10 cellular contexts compared by ENCODE assay signal in genomic region chr17:61400786-61401279, GRCh38. TPM values are rescaled to one million over a fixed set of nuclear protein-coding genes. Genes with fewer than 3 reads are reported as not detected.
DNase-seq lines count a peak whose midpoint lies in the region; ATAC-seq and TF ChIP-seq lines count a peak whose summit lies in the region.
"Had no signal": no experiment of that assay in that cellular context is flagged by ENCODE, and none has a peak within 500 bp of the region (broad histone marks: within the 10 kb centered on the region; RNA-seq: fewer than 3 reads in every experiment).

No MANE protein-coding gene starts in this region.

- no peak for TF ChIP-seq POLR2A in breast epithelium (IDR thresholded peaks at IDR 0.05)

- H3K27me3 ChIP-seq in breast epithelium (peaks cover 12 to 29% of the 10 kb centered on the region in 2 donors), mucosa of rectum (ENCODE audit: control insufficient read depth in 2 of 2, insufficient read depth in 2 of 2, low read length in 2 of 2) (peaks cover 62 to 75% of the 10 kb centered on the region in 2 donors), upper lobe of right lung (peaks cover 93% of the 10 kb centered on the region)

- DNase-seq in activated naive CD4-positive, alpha-beta T cell treated with anti-CD3 and anti-CD28 coated beads for 36 hours = no peak
- no peak for DNase-seq in activated naive CD4-positive, alpha-beta T cell treated with Interleukin-2 at 50 U/mL for 16 hours
- DNase-seq in breast epithelium (ENCODE audit: low spot score in 2 of 2) (no peak), upper lobe of right lung (peak; percentile 62), NAMALWA (ENCODE audit: low spot score) (no peak)
- DNase-seq: DND-41 had no signal

- peaks cover 56% of the 10 kb centered on the region for H3K27me3 Mint-ChIP-seq in activated naive CD4-positive, alpha-beta T cell treated with anti-CD3 and anti-CD28 coated beads for 36 hours (ENCODE audit: low read depth)

- H3K4me3 Mint-ChIP-seq in activated naive CD4-positive, alpha-beta T cell treated with anti-CD3 and anti-CD28 coated beads for 36 hours = peak overlapping the region; percentile 38

- H3K36me3 Mint-ChIP-seq in activated naive CD4-positive, alpha-beta T cell treated with anti-CD3 and anti-CD28 coated beads for 36 hours (ENCODE audit: low read depth) = no peaks in the 10 kb centered on the region

- H3K36me3 ChIP-seq in breast epithelium (no peaks in the 10 kb centered on the region), mucosa of rectum (ENCODE audit: control insufficient read depth in 2 of 2, insufficient read depth in 2 of 2, low read length in 2 of 2) (no peaks in the 10 kb centered on the region), upper lobe of right lung (peaks cover 22% of the 10 kb centered on the region)

- H3K4me1 ChIP-seq in breast epithelium (peaks cover 0 to 3% of the 10 kb centered on the region in 2 donors), mucosa of rectum (ENCODE audit: control insufficient read depth in 2 of 2, insufficient read depth in 2 of 2, low read length in 2 of 2) (peaks cover 4 to 9% of the 10 kb centered on the region in 2 donors), upper lobe of right lung (peaks cover 28% of the 10 kb centered on the region)

- H3K4me3 ChIP-seq in breast epithelium (peak overlapping the region; percentile 53 to 95 (median 68)), mucosa of rectum (ENCODE audit: low read length in 2 of 2) (peak overlapping the region; percentile 47 to 60), upper lobe of right lung (peak overlapping the region; percentile 65)

- ATAC-seq in upper lobe of right lung = no peak
- ATAC-seq in HG03442 (IDR thresholded peaks at IDR 0.05; ENCODE audit: unreplicated experiment) = no peak
- ATAC-seq in HG02973 (IDR thresholded peaks at IDR 0.05; ENCODE audit: unreplicated experiment) = no peak

- no peak for TF ChIP-seq CTCF in breast epithelium (IDR thresholded peaks at IDR 0.05)
- no peak for TF ChIP-seq CTCF in upper lobe of right lung (IDR thresholded peaks at IDR 0.05)

- H3K27ac ChIP-seq in breast epithelium = peak overlapping the region; percentile 71 to 94
- peak overlapping the region; percentile 51 to 58 for H3K27ac ChIP-seq in mucosa of rectum (ENCODE audit: low read depth in 2 of 2, low read length in 2 of 2)
- peak overlapping the region; percentile 91 for H3K27ac ChIP-seq in upper lobe of right lung
- H3K27ac ChIP-seq: HL-60 had no signal

- H3K9me3 ChIP-seq in breast epithelium = no peaks in the 10 kb centered on the region
- no peaks in the 10 kb centered on the region for H3K9me3 ChIP-seq in mucosa of rectum (ENCODE audit: control insufficient read depth in 2 of 2, low read length in 2 of 2)
- no peaks in the 10 kb centered on the region for H3K9me3 ChIP-seq in upper lobe of right lung

- H3K9me3 Mint-ChIP-seq in activated naive CD4-positive, alpha-beta T cell treated with anti-CD3 and anti-CD28 coated beads for 36 hours = no peaks in the 10 kb centered on the region

- no peak overlapping the region for H3K27ac Mint-ChIP-seq in activated naive CD4-positive, alpha-beta T cell treated with anti-CD3 and anti-CD28 coated beads for 36 hours

- intact Hi-C loops in activated naive CD4-positive, alpha-beta T cell treated with anti-CD3 and anti-CD28 coated beads for 36 hours (cut with micrococcal nuclease) = no loop called here
- intact Hi-C loops in breast epithelium (cut with DNase I; ENCODE audit: low total_unique reads) (loop anchor here (5.0 kb wide), 1 partner anchor 679 kb away; no protein-coding TSS in a partner anchor), upper lobe of right lung (cut with DNase I) (no loop called here)

- H3K9ac ChIP-seq in mucosa of rectum (ENCODE audit: low read depth in 1 of 2, low read length in 2 of 2) = peak overlapping the region; percentile 52 to 54

- H3K4me1 Mint-ChIP-seq in activated naive CD4-positive, alpha-beta T cell treated with anti-CD3 and anti-CD28 coated beads for 36 hours (ENCODE audit: low read depth) = peaks cover 43% of the 10 kb centered on the region

- CTCF ChIA-PET in activated naive CD4-positive, alpha-beta T cell treated with anti-CD3 and anti-CD28 coated beads for 36 hours (lab: Charles Lee) = interaction anchor here (0.6 kb wide), 1 partner anchor 150 kb away, joined by 3 read pairs; no protein-coding TSS in a partner anchor

RNA-seq across cellular contexts. Expression of gene TBX2, which starts 1.2 kb away (rescaled TPM):
- not detected for total RNA-seq in activated naive CD4-positive, alpha-beta T cell treated with anti-CD3 and anti-CD28 coated beads for 36 hours
- total RNA-seq in breast epithelium (1 to 10 TPM; 4.8 to 8.5 (median 5.7) TPM), upper lobe of right lung (122 TPM)

RNA-seq across cellular contexts. Expression of gene TBX4, which starts 51.4 kb away (rescaled TPM):
- total RNA-seq in activated naive CD4-positive, alpha-beta T cell treated with anti-CD3 and anti-CD28 coated beads for 36 hours = not detected
- total RNA-seq in breast epithelium (under 1 TPM in 1 of 3 donors, not detected in 2; 0.80 TPM), upper lobe of right lung (28.6 TPM)

Comparison
In these comparisons a context has a peak if more than half of its experiments do, and no peak if none do; other contexts are left out.
1. RNA of gene TBX2, which starts 1.2 kb away (total RNA-seq): 122 TPM in upper lobe of right lung (single experiment); 4.8 to 8.5 TPM in breast epithelium and not detected in activated naive CD4-positive, alpha-beta T cell treated with anti-CD3 and anti-CD28 coated beads for 36 hours; every median in the first group is over 10 times any median in the second.
2. RNA of gene TBX4, which starts 51.4 kb away (total RNA-seq): 28.6 TPM in upper lobe of right lung (single experiment); not detected in activated naive CD4-positive, alpha-beta T cell treated with anti-CD3 and anti-CD28 coated beads for 36 hours and 0.80 TPM in breast epithelium; every median in the first group is over 10 times any median in the second.
3. Peak in every context shown above with its lines, with median percentiles within 50 percentile points of each other: H3K27ac ChIP-seq and H3K4me3 ChIP-seq.